8 cellular contexts compared by ENCODE assay signal in genomic region chr2:231682546-231683291, GRCh38. TPM values are rescaled to one million over a fixed set of nuclear protein-coding genes. Genes with fewer than 3 reads are reported as not detected.
DNase-seq lines count a peak whose midpoint lies in the region; ATAC-seq and TF ChIP-seq lines count a peak whose summit lies in the region.
"Had no signal": no experiment of that assay in that cellular context is flagged by ENCODE, and none has a peak within 500 bp of the region (broad histone marks: within the 10 kb centered on the region; RNA-seq: fewer than 3 reads in every experiment).

No MANE protein-coding gene starts in this region.

- H4K20me1 ChIP-seq in GM23248 (ENCODE audit: insufficient read depth) = no peaks in the 10 kb centered on the region

- H3K79me2 ChIP-seq in GM23248 (ENCODE audit: insufficient read depth) = no peaks in the 10 kb centered on the region

- H3K4me1 ChIP-seq in HEK293 (ENCODE audit: control insufficient read depth, insufficient read depth, low read length) (peaks cover 5% of the 10 kb centered on the region), GM23248 (ENCODE audit: insufficient read depth) (0 out of 2 replicates have a peak, but pooled peaks cover 2% of the 10 kb centered on the region), ovary (ENCODE audit: insufficient read depth) (peaks cover 9% of the 10 kb centered on the region)

- H3K27me3 ChIP-seq in WERI-Rb-1 (ENCODE audit: insufficient read depth, low read depth, severe bottlenecking) (no peaks in the 10 kb centered on the region), GM23248 (replicated peaks; ENCODE audit: insufficient read depth) (no peaks in the 10 kb centered on the region), ovary (no peaks in the 10 kb centered on the region)
- H3K27me3 ChIP-seq: brain microvascular endothelial cell had no signal

- H3K36me3 Mint-ChIP-seq in Calu3 (ENCODE audit: insufficient read depth, unreplicated experiment) = peaks cover 32% of the 10 kb centered on the region
- H3K36me3 Mint-ChIP-seq in natural killer cell = no peaks in the 10 kb centered on the region

- H3K9ac ChIP-seq in GM23248 = no peak overlapping the region

- H3K4me2 ChIP-seq in GM23248 (ENCODE audit: unreplicated experiment) = no peak overlapping the region

- H3K27ac Mint-ChIP-seq in Calu3 (ENCODE audit: unreplicated experiment) = peak overlapping the region; percentile 5
- no peak overlapping the region for H3K27ac Mint-ChIP-seq in natural killer cell

- TF ChIP-seq POLR2A in ovary (IDR thresholded peaks at IDR 0.05) = no peak

- H3K4me3 ChIP-seq in HEK293 (ENCODE audit: low read depth, low read length) (no peak overlapping the region), WERI-Rb-1 (ENCODE audit: low read depth, low read length) (peak overlapping the region; percentile 25), GM23248 (no peak overlapping the region), ovary (no peak overlapping the region)

- DNase-seq in Calu3 = no peak
- DNase-seq in WERI-Rb-1 = peak; percentile 80
- DNase-seq in natural killer cell = no peak
- no peak for DNase-seq in GM23248
- no peak for DNase-seq in ovary
- DNase-seq: brain microvascular endothelial cell had no signal

- H3K9me3 Mint-ChIP-seq in Calu3 (ENCODE audit: low read depth, unreplicated experiment) (no peaks in the 10 kb centered on the region), natural killer cell (no peaks in the 10 kb centered on the region)

- WGBS in GM23248 (ENCODE audit: low coverage in 1 of 2, low lambda C conversion rate in 2 of 2, missing lambda C conversion rate in 2 of 2), 2 experiments = 70 to 76% methylated on average over 12 of the region's 12 CpGs
- 85 to 93% (median 88%) methylated on average over 12 of the region's 12 CpGs for WGBS in ovary, 3 donors

- TF ChIP-seq EP300 in ovary (IDR thresholded peaks at IDR 0.05) = no peak

- no peaks in the 10 kb centered on the region for H3K36me3 ChIP-seq in HEK293 (ENCODE audit: control insufficient read depth in 2 of 2, insufficient read depth in 1 of 2, low read length in 2 of 2)
- H3K36me3 ChIP-seq in WERI-Rb-1 = no peaks in the 10 kb centered on the region
- no peaks in the 10 kb centered on the region for H3K36me3 ChIP-seq in GM23248 (ENCODE audit: low read depth)
- H3K36me3 ChIP-seq in ovary = no peaks in the 10 kb centered on the region
- H3K36me3 ChIP-seq: brain microvascular endothelial cell had no signal

- no peak overlapping the region for H3K27ac ChIP-seq in HEK293 (ENCODE audit: extremely low read depth, low read depth, low read length)
- H3K27ac ChIP-seq in WERI-Rb-1 = peak overlapping the region; percentile 99
- H3K27ac ChIP-seq in GM23248 = no peak overlapping the region
- H3K27ac ChIP-seq in ovary = no peak overlapping the region
- H3K27ac ChIP-seq: brain microvascular endothelial cell had no signal

- POLR2A ChIA-PET in HEK293 (lab: Yijun Ruan, JAX) = interaction anchor here (5.5 kb wide), 1 partner anchor 26 kb away, joined by 41 read pairs; the partner anchor contains the start of gene PTMA

- in situ Hi-C loops in GM23248 (cut with MboI) = no loop called here

- no peak for TF ChIP-seq CTCF in Calu3 (IDR thresholded peaks at IDR 0.05; ENCODE audit: unreplicated experiment)
- TF ChIP-seq CTCF in HEK293 (tag by site-specific recombination; IDR thresholded peaks at IDR 0.05) = no peak
- no peak for TF ChIP-seq CTCF in WERI-Rb-1 (IDR thresholded peaks at IDR 0.05; ENCODE audit: low read depth, low read length)
- TF ChIP-seq CTCF in natural killer cell (IDR thresholded peaks at IDR 0.05) = no peak
- no peak for TF ChIP-seq CTCF in ovary (IDR thresholded peaks at IDR 0.05)

- CTCF ChIA-PET in Calu3 (lab: Charles Lee) = interaction anchor here (1.7 kb wide), 1 partner anchor 31 kb away, joined by 3 read pairs; no protein-coding TSS in a partner anchor
- CTCF ChIA-PET in HEK293 (lab: Yijun Ruan, JAX) = interaction anchor here (0.6 to 11.4 kb wide), 5 partner anchors 9 to 81 kb away, joined by 3 to 85 read pairs (median 3); no protein-coding TSS in a partner anchor

- H3K27me3 Mint-ChIP-seq in Calu3 (ENCODE audit: unreplicated experiment) (no peaks in the 10 kb centered on the region), natural killer cell (ENCODE audit: low read depth in 2 of 2) (peaks cover 0 to 14% of the 10 kb centered on the region in 2 donors)

- no peaks in the 10 kb centered on the region for H3K9me2 ChIP-seq in GM23248 (ENCODE audit: insufficient read depth)

- H3K9me3 ChIP-seq in HEK293 (ENCODE audit: control insufficient read depth, insufficient read depth, low read depth, low read length) (no peaks in the 10 kb centered on the region), WERI-Rb-1 (ENCODE audit: severe bottlenecking) (no peaks in the 10 kb centered on the region), GM23248 (ENCODE audit: low read depth) (no peaks in the 10 kb centered on the region), ovary (no peaks in the 10 kb centered on the region)

- intact Hi-C loops in Calu3 (cut with micrococcal nuclease; ENCODE audit: unreplicated experiment) (no loop called here), natural killer cell (cut with micrococcal nuclease) (no loop called here), ovary (cut with DNase I) (no loop called here)

- H3K4me1 Mint-ChIP-seq in Calu3 (ENCODE audit: low read depth, unreplicated experiment) (peaks cover 13% of the 10 kb centered on the region), natural killer cell (peaks cover 3 to 13% of the 10 kb centered on the region in 2 donors)

- H2AFZ ChIP-seq in GM23248 = no peak overlapping the region

- no peak for ATAC-seq in natural killer cell
- ATAC-seq in GM21529 (IDR thresholded peaks at IDR 0.05; ENCODE audit: unreplicated experiment) = no peak

- H3K4me3 Mint-ChIP-seq in Calu3 (ENCODE audit: low read depth, unreplicated experiment) = peak overlapping the region; percentile 5
- peak overlapping the region; percentile 10 for H3K4me3 Mint-ChIP-seq in natural killer cell

- H3F3A ChIP-seq in GM23248 (ENCODE audit: insufficient read depth) = peaks cover 9% of the 10 kb centered on the region; the same call in 1 of the 2 replicates

- no TSS peak for BruUV-seq in Calu3 (replicated peaks; lab: Mats Ljungman, UMichigan)

TF ChIP-seq in HEK293, 187 proteins besides CTCF, POLR2A, EP300 and RAD21:
- 0 out of 2 replicates have a peak, but pooled peaks have one; percentile 5 for TF ChIP-seq PATZ1 (tag by site-specific recombination; IDR thresholded peaks at IDR 0.05)
- 0 out of 2 replicates have a peak, but pooled peaks have one; percentile 1 for TF ChIP-seq SP3 (tag by site-specific recombination; IDR thresholded peaks at IDR 0.05)
- TF ChIP-seq ZFP41 (tag by site-specific recombination; IDR thresholded peaks at IDR 0.05; ENCODE audit: borderline replicate concordance) = no peak
- TF ChIP-seq ZSCAN16 (tag by site-specific recombination; IDR thresholded peaks at IDR 0.05) = 0 out of 2 replicates have a peak, but pooled peaks have one; percentile 78

RNA-seq across cellular contexts. Expression of gene PTMA, which starts 25.6 kb away (rescaled TPM):
- 1,239 and 1,354 TPM in 2 replicates for total RNA-seq in Calu3 (2022)
- 1,000 to 10,000 TPM; 1,245 to 1,643 (median 1,314) TPM for total RNA-seq in natural killer cell
- total RNA-seq in GM23248 (2014; rRNA removed; shearing (Covaris generic)) = 301 and 318 TPM in 2 replicates
- 570 and 594 TPM in 2 replicates for polyA plus RNA-seq in GM23248 (2016; fragmentation: Nextera tagmentation; extraction: Ambion mirVana)
- total RNA-seq in ovary = 1,000 to 10,000 TPM in 2 of 7 donors, 100 to 1,000 TPM in 5; 755 to 1,301 (median 902) TPM
- polyA plus RNA-seq in ovary = 1,000 to 10,000 TPM; 1,827 to 1,991 TPM
